In the genomic region with DNA sequence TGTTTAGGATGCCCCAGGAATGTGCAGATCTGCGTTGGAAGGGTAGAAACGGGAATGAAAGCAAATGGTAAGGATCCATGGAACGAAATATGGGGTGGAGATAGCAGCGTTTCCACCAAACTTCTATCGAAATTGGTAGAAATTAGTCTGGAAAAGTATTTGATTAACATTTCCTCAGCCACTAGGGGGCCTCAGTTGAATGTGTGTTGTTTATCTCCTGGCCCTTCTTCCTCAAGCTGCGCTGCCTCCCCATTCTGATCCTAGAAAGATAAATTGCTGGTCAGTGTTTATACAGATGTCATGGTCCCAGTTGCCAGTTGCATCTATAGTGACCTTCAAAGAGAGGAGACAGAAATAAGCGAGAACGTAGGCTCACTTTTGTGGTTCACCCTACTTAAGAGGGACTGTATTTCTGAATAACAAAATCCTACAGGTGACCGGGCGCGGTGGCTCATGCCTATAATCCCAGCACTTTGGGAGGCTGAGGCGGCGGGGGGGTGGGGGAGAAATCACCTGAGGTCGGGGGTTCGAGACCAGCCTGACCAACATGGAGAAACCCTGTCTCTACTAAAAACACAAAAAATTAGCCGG, we compare ENCODE assay signal across 8 cellular contexts.
A peak's percentile ranks its signal among the peaks of the same experiment; 100 is the strongest.
DNase-seq lines count a peak whose midpoint lies in the region; ATAC-seq and TF ChIP-seq lines count a peak whose summit lies in the region.
"Had no signal": no experiment of that assay in that cellular context is flagged by ENCODE, and none has a peak within 500 bp of the region (broad histone marks: within the 10 kb centered on the region; RNA-seq: fewer than 3 reads in every experiment).

No MANE protein-coding gene starts in this region.

- H3K4me3 ChIP-seq in GM06990 (replicated peaks; ENCODE audit: low read depth, low read length): no peak overlapping the region
- no peak overlapping the region for H3K4me3 ChIP-seq in LNCaP clone FGC (ENCODE audit: low read depth, low read length)

- no peak for ATAC-seq in HG02885 (IDR thresholded peaks at IDR 0.05; ENCODE audit: poor library complexity, unreplicated experiment)

- no peaks in the 10 kb centered on the region for H3K27me3 ChIP-seq in GM06990 (replicated peaks; ENCODE audit: control insufficient read depth, insufficient read depth, low read length)
- H3K27me3 ChIP-seq: neutrophil had no signal

- H3K36me3 ChIP-seq in GM06990 (ENCODE audit: control insufficient read depth, insufficient read depth, low read length): no peaks in the 10 kb centered on the region
- H3K36me3 ChIP-seq: neutrophil had no signal

- DNase-seq in GM06990 (ENCODE audit: extremely low read depth, insufficient read length) (no peak), LNCaP clone FGC (ENCODE audit: low read depth) (peak; percentile 37), SK-N-DZ (ENCODE audit: low spot score) (peak; percentile 76), iPS DF 4.7 (ENCODE audit: extremely low read depth, low spot score) (peak; percentile 30)
- DNase-seq in activated CD8-positive, alpha-beta memory T cell treated with anti-CD3 and anti-CD28 coated beads for 24 hours: no peak
- no peak for DNase-seq in activated naive CD4-positive, alpha-beta T cell (lab: John Stamatoyannopoulos, UW)

- TF ChIP-seq CTCF in GM06990 (IDR thresholded peaks at IDR 0.05; ENCODE audit: insufficient read depth, low read length, poor library complexity, severe bottlenecking) (peak; percentile 31), LNCaP clone FGC (IDR thresholded peaks at IDR 0.05; ENCODE audit: control insufficient read depth, extremely low read depth, insufficient read depth) (peak; percentile 63)

Comparison
In these comparisons a context has a peak if more than half of its experiments do, and no peak if none do; other contexts are left out.
1. DNase-seq: peak in LNCaP clone FGC (single experiment), SK-N-DZ (single experiment) and iPS DF 4.7 (single experiment); none in GM06990 (single experiment), activated CD8-positive, alpha-beta memory T cell treated with anti-CD3 and anti-CD28 coated beads for 24 hours (single experiment) and activated naive CD4-positive, alpha-beta T cell (0 of 4).